1 cellular context compared by ENCODE assay signal in the genomic region with DNA sequence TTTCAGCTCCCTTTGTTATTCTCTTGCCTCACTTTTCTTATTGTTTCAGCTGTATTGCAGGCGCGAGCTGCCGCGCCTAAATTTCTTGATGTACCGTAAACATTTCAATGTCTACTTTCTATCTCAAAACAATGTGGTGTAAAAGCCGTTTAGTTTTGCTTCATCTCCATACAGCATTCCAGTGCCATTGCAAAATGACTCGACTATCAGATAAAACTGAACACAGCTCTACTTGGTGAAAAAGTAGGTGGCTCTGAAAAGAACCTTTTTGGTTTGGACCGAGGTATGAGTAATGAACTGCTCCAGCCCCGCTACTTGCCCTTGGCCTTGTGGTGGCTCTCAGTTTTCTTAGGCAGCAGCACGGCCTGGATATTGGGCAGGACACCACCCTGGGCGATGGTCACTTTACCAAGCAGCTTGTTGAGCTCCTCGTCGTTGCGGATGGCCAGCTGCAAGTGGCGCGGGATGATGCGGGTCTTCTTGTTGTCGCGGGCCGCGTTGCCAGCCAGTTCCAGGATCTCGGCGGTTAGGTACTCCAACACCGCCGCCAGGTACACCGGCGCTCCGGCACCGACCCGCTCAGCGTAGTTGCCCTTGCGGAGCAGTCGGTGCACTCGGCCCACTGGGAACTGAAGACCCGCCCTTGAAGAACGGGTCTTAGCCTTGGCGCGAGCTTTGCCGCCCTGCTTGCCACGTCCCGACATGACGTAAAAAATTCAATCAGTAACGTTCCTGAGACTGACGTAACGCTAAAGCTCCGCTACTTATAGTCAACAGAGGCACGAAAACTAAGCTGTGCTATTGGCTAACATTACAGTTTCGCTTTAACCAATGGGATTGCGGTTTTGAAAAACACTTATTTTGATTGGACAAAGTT.
TF ChIP-seq lines count a peak whose summit lies in the region.

No MANE protein-coding gene starts in this region.

TF ChIP-seq in HepG2, 621 proteins besides CTCF, POLR2A, EP300 and RAD21 (continued from another document and continues in another):
- TF ChIP-seq ZMAT3 (CRISPR knock-in tag; conservative IDR thresholded peaks at IDR 0.05), result peak; percentile 84; the same call in 1 of the 2 replicates
- no peak; the same call in none of the 2 replicates for TF ChIP-seq SATB2 (CRISPR knock-in tag; IDR thresholded peaks at IDR 0.05)
- TF ChIP-seq ZNF224 (CRISPR knock-in tag; IDR thresholded peaks at IDR 0.05), result no peak
- peak; percentile 93 for TF ChIP-seq ZFP90 (CRISPR knock-in tag; IDR thresholded peaks at IDR 0.05; ENCODE audit: borderline replicate concordance)
- TF ChIP-seq ATAD3A (CRISPR knock-in tag; IDR thresholded peaks at IDR 0.05), result no peak
- no peak for TF ChIP-seq EHMT2 (IDR thresholded peaks at IDR 0.05; ENCODE audit: borderline replicate concordance, low read depth, low read length)
- peak; percentile 25; the same call in 1 of the 2 replicates for TF ChIP-seq ZFP1 (CRISPR knock-in tag; IDR thresholded peaks at IDR 0.05)
- TF ChIP-seq, protein P1, sequence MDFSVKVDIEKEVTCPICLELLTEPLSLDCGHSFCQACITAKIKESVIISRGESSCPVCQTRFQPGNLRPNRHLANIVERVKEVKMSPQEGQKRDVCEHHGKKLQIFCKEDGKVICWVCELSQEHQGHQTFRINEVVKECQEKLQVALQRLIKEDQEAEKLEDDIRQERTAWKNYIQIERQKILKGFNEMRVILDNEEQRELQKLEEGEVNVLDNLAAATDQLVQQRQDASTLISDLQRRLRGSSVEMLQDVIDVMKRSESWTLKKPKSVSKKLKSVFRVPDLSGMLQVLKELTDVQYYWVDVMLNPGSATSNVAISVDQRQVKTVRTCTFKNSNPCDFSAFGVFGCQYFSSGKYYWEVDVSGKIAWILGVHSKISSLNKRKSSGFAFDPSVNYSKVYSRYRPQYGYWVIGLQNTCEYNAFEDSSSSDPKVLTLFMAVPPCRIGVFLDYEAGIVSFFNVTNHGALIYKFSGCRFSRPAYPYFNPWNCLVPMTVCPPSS (IDR thresholded peaks at IDR 0.05), result no peak
- TF ChIP-seq, protein P2, sequence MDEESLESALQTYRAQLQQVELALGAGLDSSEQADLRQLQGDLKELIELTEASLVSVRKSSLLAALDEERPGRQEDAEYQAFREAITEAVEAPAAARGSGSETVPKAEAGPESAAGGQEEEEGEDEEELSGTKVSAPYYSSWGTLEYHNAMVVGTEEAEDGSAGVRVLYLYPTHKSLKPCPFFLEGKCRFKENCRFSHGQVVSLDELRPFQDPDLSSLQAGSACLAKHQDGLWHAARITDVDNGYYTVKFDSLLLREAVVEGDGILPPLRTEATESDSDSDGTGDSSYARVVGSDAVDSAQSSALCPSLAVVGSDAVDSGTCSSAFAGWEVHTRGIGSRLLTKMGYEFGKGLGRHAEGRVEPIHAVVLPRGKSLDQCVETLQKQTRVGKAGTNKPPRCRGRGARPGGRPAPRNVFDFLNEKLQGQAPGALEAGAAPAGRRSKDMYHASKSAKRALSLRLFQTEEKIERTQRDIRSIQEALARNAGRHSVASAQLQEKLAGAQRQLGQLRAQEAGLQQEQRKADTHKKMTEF (CRISPR knock-in tag; IDR thresholded peaks at IDR 0.05), result peak; percentile 88; the same call in 1 of the 2 replicates
- no peak for TF ChIP-seq MEIS1 (CRISPR knock-in tag; IDR thresholded peaks at IDR 0.05; ENCODE audit: borderline replicate concordance)
- TF ChIP-seq ISX (CRISPR knock-in tag; conservative IDR thresholded peaks at IDR 0.05), result peak; percentile 85; the same call in 1 of the 2 replicates
- peak; percentile 64; the same call in 1 of the 2 replicates for TF ChIP-seq MIER3 (CRISPR knock-in tag; IDR thresholded peaks at IDR 0.05; ENCODE audit: borderline replicate concordance)
- TF ChIP-seq U2AF1 (optimal IDR thresholded peaks at IDR 0.05; ENCODE audit: low read depth, low read length), result no peak
- TF ChIP-seq, protein P3, sequence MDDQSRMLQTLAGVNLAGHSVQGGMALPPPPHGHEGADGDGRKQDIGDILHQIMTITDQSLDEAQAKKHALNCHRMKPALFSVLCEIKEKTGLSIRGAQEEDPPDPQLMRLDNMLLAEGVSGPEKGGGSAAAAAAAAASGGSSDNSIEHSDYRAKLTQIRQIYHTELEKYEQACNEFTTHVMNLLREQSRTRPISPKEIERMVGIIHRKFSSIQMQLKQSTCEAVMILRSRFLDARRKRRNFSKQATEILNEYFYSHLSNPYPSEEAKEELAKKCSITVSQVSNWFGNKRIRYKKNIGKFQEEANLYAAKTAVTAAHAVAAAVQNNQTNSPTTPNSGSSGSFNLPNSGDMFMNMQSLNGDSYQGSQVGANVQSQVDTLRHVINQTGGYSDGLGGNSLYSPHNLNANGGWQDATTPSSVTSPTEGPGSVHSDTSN (CRISPR knock-in tag; IDR thresholded peaks at IDR 0.05; ENCODE audit: borderline replicate concordance), result no peak
- TF ChIP-seq, protein P4, sequence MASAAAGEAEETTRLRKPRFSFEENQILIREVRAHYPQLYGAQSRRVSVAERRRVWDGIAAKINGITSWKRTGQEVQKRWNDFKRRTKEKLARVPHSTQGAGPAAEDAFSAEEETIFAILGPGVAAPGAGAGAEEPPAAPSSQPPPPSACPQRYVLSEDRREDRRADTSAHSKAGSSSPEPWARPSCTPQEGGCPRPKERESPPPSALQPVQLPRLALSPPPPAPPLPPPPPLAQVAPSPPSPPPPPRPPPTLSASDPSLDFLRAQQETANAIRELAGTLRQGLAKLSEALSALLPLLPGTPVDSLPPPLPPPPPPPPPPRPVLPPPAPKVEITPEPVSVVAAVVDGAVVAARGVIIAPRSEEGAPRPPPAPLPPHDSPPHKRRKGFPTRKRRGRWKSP (CRISPR knock-in tag; IDR thresholded peaks at IDR 0.05), result peak; percentile 22
- no peak for TF ChIP-seq NR2C2 (CRISPR knock-in tag; IDR thresholded peaks at IDR 0.05; ENCODE audit: borderline replicate concordance)
- TF ChIP-seq, protein P5, sequence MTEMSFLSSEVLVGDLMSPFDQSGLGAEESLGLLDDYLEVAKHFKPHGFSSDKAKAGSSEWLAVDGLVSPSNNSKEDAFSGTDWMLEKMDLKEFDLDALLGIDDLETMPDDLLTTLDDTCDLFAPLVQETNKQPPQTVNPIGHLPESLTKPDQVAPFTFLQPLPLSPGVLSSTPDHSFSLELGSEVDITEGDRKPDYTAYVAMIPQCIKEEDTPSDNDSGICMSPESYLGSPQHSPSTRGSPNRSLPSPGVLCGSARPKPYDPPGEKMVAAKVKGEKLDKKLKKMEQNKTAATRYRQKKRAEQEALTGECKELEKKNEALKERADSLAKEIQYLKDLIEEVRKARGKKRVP (CRISPR knock-in tag; IDR thresholded peaks at IDR 0.05), result peak in 1 of 2 experiments; percentile 94; a peak in 2 of 4 replicates
- TF ChIP-seq, protein P6, sequence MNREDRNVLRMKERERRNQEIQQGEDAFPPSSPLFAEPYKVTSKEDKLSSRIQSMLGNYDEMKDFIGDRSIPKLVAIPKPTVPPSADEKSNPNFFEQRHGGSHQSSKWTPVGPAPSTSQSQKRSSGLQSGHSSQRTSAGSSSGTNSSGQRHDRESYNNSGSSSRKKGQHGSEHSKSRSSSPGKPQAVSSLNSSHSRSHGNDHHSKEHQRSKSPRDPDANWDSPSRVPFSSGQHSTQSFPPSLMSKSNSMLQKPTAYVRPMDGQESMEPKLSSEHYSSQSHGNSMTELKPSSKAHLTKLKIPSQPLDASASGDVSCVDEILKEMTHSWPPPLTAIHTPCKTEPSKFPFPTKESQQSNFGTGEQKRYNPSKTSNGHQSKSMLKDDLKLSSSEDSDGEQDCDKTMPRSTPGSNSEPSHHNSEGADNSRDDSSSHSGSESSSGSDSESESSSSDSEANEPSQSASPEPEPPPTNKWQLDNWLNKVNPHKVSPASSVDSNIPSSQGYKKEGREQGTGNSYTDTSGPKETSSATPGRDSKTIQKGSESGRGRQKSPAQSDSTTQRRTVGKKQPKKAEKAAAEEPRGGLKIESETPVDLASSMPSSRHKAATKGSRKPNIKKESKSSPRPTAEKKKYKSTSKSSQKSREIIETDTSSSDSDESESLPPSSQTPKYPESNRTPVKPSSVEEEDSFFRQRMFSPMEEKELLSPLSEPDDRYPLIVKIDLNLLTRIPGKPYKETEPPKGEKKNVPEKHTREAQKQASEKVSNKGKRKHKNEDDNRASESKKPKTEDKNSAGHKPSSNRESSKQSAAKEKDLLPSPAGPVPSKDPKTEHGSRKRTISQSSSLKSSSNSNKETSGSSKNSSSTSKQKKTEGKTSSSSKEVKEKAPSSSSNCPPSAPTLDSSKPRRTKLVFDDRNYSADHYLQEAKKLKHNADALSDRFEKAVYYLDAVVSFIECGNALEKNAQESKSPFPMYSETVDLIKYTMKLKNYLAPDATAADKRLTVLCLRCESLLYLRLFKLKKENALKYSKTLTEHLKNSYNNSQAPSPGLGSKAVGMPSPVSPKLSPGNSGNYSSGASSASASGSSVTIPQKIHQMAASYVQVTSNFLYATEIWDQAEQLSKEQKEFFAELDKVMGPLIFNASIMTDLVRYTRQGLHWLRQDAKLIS (CRISPR knock-in tag; IDR thresholded peaks at IDR 0.05), result peak; percentile 39; the same call in 1 of the 2 replicates
- TF ChIP-seq, protein P7, sequence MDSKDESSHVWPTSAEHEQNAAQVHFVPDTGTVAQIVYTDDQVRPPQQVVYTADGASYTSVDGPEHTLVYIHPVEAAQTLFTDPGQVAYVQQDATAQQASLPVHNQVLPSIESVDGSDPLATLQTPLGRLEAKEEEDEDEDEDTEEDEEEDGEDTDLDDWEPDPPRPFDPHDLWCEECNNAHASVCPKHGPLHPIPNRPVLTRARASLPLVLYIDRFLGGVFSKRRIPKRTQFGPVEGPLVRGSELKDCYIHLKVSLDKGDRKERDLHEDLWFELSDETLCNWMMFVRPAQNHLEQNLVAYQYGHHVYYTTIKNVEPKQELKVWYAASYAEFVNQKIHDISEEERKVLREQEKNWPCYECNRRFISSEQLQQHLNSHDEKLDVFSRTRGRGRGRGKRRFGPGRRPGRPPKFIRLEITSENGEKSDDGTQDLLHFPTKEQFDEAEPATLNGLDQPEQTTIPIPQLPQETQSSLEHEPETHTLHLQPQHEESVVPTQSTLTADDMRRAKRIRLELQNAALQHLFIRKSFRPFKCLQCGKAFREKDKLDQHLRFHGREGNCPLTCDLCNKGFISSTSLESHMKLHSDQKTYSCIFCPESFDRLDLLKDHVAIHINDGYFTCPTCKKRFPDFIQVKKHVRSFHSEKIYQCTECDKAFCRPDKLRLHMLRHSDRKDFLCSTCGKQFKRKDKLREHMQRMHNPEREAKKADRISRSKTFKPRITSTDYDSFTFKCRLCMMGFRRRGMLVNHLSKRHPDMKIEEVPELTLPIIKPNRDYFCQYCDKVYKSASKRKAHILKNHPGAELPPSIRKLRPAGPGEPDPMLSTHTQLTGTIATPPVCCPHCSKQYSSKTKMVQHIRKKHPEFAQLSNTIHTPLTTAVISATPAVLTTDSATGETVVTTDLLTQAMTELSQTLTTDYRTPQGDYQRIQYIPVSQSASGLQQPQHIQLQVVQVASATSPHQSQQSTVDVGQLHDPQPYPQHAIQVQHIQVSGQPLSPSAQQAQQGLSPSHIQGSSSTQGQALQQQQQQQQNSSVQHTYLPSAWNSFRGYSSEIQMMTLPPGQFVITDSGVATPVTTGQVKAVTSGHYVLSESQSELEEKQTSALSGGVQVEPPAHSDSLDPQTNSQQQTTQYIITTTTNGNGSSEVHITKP (CRISPR knock-in tag; IDR thresholded peaks at IDR 0.05; ENCODE audit: low read depth), result no peak
- no peak for TF ChIP-seq ZNF776 (CRISPR knock-in tag; IDR thresholded peaks at IDR 0.05)
- no peak; the same call in 1 of the 2 replicates for TF ChIP-seq WIZ (CRISPR knock-in tag; IDR thresholded peaks at IDR 0.05)
- TF ChIP-seq JDP2 (CRISPR knock-in tag; IDR thresholded peaks at IDR 0.05; ENCODE audit: borderline replicate concordance), result no peak
- peak; percentile 98 for TF ChIP-seq CREB1 (IDR thresholded peaks at IDR 0.05)
- peak; percentile 96 for TF ChIP-seq CREB1 (CRISPR knock-in tag; IDR thresholded peaks at IDR 0.05)
- TF ChIP-seq ZNF256 (CRISPR knock-in tag; conservative IDR thresholded peaks at IDR 0.05), result peak; percentile 76; the same call in 1 of the 2 replicates
- TF ChIP-seq ZNF263 (CRISPR knock-in tag; IDR thresholded peaks at IDR 0.05), result peak; percentile 54; the same call in 1 of the 2 replicates
- TF ChIP-seq ZBTB42 (CRISPR knock-in tag; IDR thresholded peaks at IDR 0.05), result no peak
- no peak; the same call in 1 of the 2 replicates for TF ChIP-seq ZNF274 (CRISPR knock-in tag; IDR thresholded peaks at IDR 0.05)
- TF ChIP-seq ZNF850 (CRISPR knock-in tag; conservative IDR thresholded peaks at IDR 0.05), result no peak; the same call in 1 of the 2 replicates
- TF ChIP-seq, protein P8, sequence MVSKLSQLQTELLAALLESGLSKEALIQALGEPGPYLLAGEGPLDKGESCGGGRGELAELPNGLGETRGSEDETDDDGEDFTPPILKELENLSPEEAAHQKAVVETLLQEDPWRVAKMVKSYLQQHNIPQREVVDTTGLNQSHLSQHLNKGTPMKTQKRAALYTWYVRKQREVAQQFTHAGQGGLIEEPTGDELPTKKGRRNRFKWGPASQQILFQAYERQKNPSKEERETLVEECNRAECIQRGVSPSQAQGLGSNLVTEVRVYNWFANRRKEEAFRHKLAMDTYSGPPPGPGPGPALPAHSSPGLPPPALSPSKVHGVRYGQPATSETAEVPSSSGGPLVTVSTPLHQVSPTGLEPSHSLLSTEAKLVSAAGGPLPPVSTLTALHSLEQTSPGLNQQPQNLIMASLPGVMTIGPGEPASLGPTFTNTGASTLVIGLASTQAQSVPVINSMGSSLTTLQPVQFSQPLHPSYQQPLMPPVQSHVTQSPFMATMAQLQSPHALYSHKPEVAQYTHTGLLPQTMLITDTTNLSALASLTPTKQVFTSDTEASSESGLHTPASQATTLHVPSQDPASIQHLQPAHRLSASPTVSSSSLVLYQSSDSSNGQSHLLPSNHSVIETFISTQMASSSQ (IDR thresholded peaks at IDR 0.05; ENCODE audit: low read depth), result no peak; the same call in 1 of the 2 replicates
- TF ChIP-seq, protein P8 (CRISPR knock-in tag; IDR thresholded peaks at IDR 0.05; ENCODE audit: borderline replicate concordance), result peak; percentile 65; the same call in 1 of the 2 replicates
- peak; percentile 100 for TF ChIP-seq ZBTB21 (CRISPR knock-in tag; IDR thresholded peaks at IDR 0.05)
- TF ChIP-seq, protein P9, sequence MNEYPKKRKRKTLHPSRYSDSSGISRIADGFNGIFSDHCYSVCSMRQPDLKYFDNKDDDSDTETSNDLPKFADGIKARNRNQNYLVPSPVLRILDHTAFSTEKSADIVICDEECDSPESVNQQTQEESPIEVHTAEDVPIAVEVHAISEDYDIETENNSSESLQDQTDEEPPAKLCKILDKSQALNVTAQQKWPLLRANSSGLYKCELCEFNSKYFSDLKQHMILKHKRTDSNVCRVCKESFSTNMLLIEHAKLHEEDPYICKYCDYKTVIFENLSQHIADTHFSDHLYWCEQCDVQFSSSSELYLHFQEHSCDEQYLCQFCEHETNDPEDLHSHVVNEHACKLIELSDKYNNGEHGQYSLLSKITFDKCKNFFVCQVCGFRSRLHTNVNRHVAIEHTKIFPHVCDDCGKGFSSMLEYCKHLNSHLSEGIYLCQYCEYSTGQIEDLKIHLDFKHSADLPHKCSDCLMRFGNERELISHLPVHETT (CRISPR knock-in tag; conservative IDR thresholded peaks at IDR 0.05), result no peak; the same call in 1 of the 2 replicates
- peak; percentile 48 for TF ChIP-seq FOSL2 (CRISPR knock-in tag; IDR thresholded peaks at IDR 0.05)
- 0 out of 2 replicates have a peak, but pooled peaks have one; percentile 7 for TF ChIP-seq ZNF746 (CRISPR knock-in tag; IDR thresholded peaks at IDR 0.05)
